In the genomic region with DNA sequence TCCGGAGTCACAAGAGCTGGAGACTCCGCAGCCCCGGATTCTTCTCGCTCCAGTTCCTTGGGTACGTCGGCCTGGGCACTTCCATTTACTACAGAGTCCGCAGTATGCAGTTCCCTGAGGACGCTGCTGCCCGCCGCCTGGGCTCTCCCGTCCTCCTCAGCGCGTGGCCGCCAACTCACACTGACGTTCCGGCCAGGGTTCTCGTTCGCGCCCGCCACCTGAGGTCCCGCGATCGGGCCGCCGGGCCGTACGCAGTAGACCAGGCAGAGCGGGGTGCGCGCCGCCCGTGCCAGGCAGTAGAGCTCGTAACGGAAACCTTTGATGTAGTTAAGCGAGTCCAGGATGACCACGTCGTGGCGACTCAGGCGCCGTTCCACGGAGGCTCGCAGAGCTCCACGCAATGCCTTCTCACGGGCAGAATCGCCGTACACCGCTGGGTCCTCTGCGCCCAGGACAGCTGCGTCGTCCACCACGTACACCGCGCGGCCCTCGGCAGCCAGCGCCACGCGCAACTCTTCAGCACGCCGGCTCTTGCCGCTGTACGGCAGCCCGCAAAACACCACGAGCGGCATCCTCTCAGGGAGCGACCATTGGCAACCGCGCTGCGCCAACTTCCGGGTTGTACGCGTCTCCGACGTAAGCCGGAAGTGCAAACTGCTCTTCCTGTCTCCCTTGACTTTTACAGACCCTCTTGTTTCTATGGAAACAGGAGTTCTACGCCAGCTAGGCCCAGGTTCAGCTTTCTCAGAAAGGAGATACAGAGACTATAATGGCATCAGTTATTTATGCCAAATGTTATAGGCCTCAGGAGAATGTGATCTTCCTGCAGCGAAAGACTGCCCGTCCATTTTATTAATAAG, we compare ENCODE assay signal across 8 cellular contexts. TPM values are rescaled to one million over a fixed set of nuclear protein-coding genes. Genes with fewer than 3 reads are reported as not detected.
DNase-seq lines count a peak whose midpoint lies in the region; ATAC-seq and TF ChIP-seq lines count a peak whose summit lies in the region.

A gene with protein sequence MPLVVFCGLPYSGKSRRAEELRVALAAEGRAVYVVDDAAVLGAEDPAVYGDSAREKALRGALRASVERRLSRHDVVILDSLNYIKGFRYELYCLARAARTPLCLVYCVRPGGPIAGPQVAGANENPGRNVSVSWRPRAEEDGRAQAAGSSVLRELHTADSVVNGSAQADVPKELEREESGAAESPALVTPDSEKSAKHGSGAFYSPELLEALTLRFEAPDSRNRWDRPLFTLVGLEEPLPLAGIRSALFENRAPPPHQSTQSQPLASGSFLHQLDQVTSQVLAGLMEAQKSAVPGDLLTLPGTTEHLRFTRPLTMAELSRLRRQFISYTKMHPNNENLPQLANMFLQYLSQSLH (minus strand): TSS at position 621 of the 860 bp plus-strand sequence. CDS start 49 bp downstream, at position 572.

- intact Hi-C loops in activated naive CD4-positive, alpha-beta T cell treated with anti-CD3 and anti-CD28 coated beads for 36 hours (cut with micrococcal nuclease), result loop anchor here (1.0 to 2.0 kb wide), 3 partner anchors 23 to 333 kb away; a partner anchor contains a TSS

- H3K9me3 Mint-ChIP-seq in HFFc6, result no peaks in the 10 kb centered on the region
- H3K9me3 Mint-ChIP-seq in activated naive CD4-positive, alpha-beta T cell treated with anti-CD3 and anti-CD28 coated beads for 36 hours, result no peaks in the 10 kb centered on the region

- H3K4me1 Mint-ChIP-seq in HFFc6 (ENCODE audit: low read depth), result peaks cover 44% of the 10 kb centered on the region
- peaks cover 29% of the 10 kb centered on the region for H3K4me1 Mint-ChIP-seq in activated naive CD4-positive, alpha-beta T cell treated with anti-CD3 and anti-CD28 coated beads for 36 hours (ENCODE audit: low read depth)

- H3K4me3 Mint-ChIP-seq in HFFc6, result peak within 1 kb of the TSS; percentile 94
- peak within 1 kb of the TSS; percentile 90 for H3K4me3 Mint-ChIP-seq in activated naive CD4-positive, alpha-beta T cell treated with anti-CD3 and anti-CD28 coated beads for 36 hours

- H3K36me3 ChIP-seq in gastroesophageal sphincter (peaks cover 0 to 21% of the 10 kb centered on the region in 2 donors), neutrophil (peaks cover 19% of the 10 kb centered on the region)

- peaks cover 8 to 33% (median 12%) of the 10 kb centered on the region in 3 donors for H3K4me1 ChIP-seq in gastroesophageal sphincter
- peaks cover 25 to 26% of the 10 kb centered on the region in 2 experiments for H3K4me1 ChIP-seq in neutrophil (ENCODE audit: control insufficient read depth in 1 of 2, insufficient read depth in 1 of 2, low read depth in 1 of 2, low read length in 1 of 2)

- H3K27me3 ChIP-seq in gastroesophageal sphincter (no peaks in the 10 kb centered on the region), neutrophil (no peaks in the 10 kb centered on the region)

- no peak for TF ChIP-seq EP300 in gastroesophageal sphincter (IDR thresholded peaks at IDR 0.05)

- H3K27ac ChIP-seq in gastroesophageal sphincter (peak within 1 kb of the TSS; percentile 87 to 93 (median 90)), neutrophil (peak within 1 kb of the TSS; percentile 83)

- CTCF ChIA-PET in activated naive CD4-positive, alpha-beta T cell treated with anti-CD3 and anti-CD28 coated beads for 36 hours (lab: Charles Lee), result no interaction called here

- WGBS in gastroesophageal sphincter (ENCODE audit: low coverage in 1 of 2), 2 donors, result 40 to 42% methylated on average over 2 to 3 of the region's 78 CpGs

- H3K27ac Mint-ChIP-seq in HFFc6, result peak within 1 kb of the TSS; percentile 97
- H3K27ac Mint-ChIP-seq in activated naive CD4-positive, alpha-beta T cell treated with anti-CD3 and anti-CD28 coated beads for 36 hours, result peak within 1 kb of the TSS; percentile 80

- H3K4me3 ChIP-seq in gastroesophageal sphincter (peak within 1 kb of the TSS; percentile 65 to 86), neutrophil (ENCODE audit: low read depth in 1 of 2, low read length in 1 of 2) (peak within 1 kb of the TSS; percentile 91 to 97)

- DNase-seq in GM04503 (ENCODE audit: low read depth) (peak; percentile 63), HFFc6 (peak; percentile 84), NAMALWA (ENCODE audit: low spot score) (peak; percentile 96), SK-N-DZ (ENCODE audit: low spot score) (peak; percentile 90), superior temporal gyrus (ENCODE audit: extremely low spot score) (peak; percentile 96)
- peak; percentile 93 for DNase-seq in activated naive CD4-positive, alpha-beta T cell treated with anti-CD3 and anti-CD28 coated beads for 36 hours

- peaks cover 27% of the 10 kb centered on the region for H3K36me3 Mint-ChIP-seq in HFFc6 (ENCODE audit: low read depth)
- peaks cover 33% of the 10 kb centered on the region for H3K36me3 Mint-ChIP-seq in activated naive CD4-positive, alpha-beta T cell treated with anti-CD3 and anti-CD28 coated beads for 36 hours (ENCODE audit: low read depth)

- peak; percentile 92 for ATAC-seq in gastroesophageal sphincter

- H3K9me3 ChIP-seq in gastroesophageal sphincter, result no peaks in the 10 kb centered on the region
- H3K9me3 ChIP-seq in neutrophil, result no peaks in the 10 kb centered on the region

- H3K27me3 Mint-ChIP-seq in HFFc6 (ENCODE audit: insufficient read depth), result peaks cover 3% of the 10 kb centered on the region; the same call in 1 of the 2 replicates
- no peaks in the 10 kb centered on the region for H3K27me3 Mint-ChIP-seq in activated naive CD4-positive, alpha-beta T cell treated with anti-CD3 and anti-CD28 coated beads for 36 hours (ENCODE audit: low read depth)

- peak; percentile 51 to 52 for TF ChIP-seq POLR2A in gastroesophageal sphincter (IDR thresholded peaks at IDR 0.05)

- TF ChIP-seq CTCF in HFFc6 (IDR thresholded peaks at IDR 0.05) (no peak), gastroesophageal sphincter (IDR thresholded peaks at IDR 0.05) (no peak), neutrophil (IDR thresholded peaks at IDR 0.05) (no peak)

RNA-seq across cellular contexts. Expression of the gene that starts here (rescaled TPM):
- 10 to 100 TPM; 12.5 to 16.0 (median 14.3) TPM for total RNA-seq in HFFc6 (2021; fragmentation: NEBNext Ultra II Directional; extraction: Animal tissue kit (Norgen Biotek cat#: 25700))
- 15.2 and 19.3 TPM in 2 replicates for polyA plus RNA-seq in SK-N-DZ (2014; cell fraction: cytosol; rRNA removed)
- 13.3 and 18.3 TPM in 2 replicates for polyA plus RNA-seq in SK-N-DZ (2014; cell fraction: nucleus; rRNA removed)
- 1 to 10 TPM; 7.3 to 7.6 TPM for total RNA-seq in activated naive CD4-positive, alpha-beta T cell treated with anti-CD3 and anti-CD28 coated beads for 36 hours
- 10 to 100 TPM in 1 of 4 donors, 1 to 10 TPM in 3; 7.4 to 10.3 (median 8.9) TPM for total RNA-seq in gastroesophageal sphincter

Comparison
In these comparisons a context has a peak if more than half of its experiments do, and no peak if none do; other contexts are left out.
1. Peak in every context shown above with its lines: DNase-seq, ATAC-seq, H3K4me3 ChIP-seq and H3K27ac ChIP-seq.